In genomic region chr12:57005980-57006808, GRCh38 we compare ENCODE assay signal across 8 cellular contexts. TPM values are rescaled to one million over a fixed set of nuclear protein-coding genes. Genes with fewer than 3 reads are reported as not detected.
DNase-seq lines count a peak whose midpoint lies in the region; ATAC-seq, FAIRE-seq and TF ChIP-seq lines count a peak whose summit lies in the region.

TSS of gene ZBTB39 (minus strand) at chr12:57006546. CDS start at chr12:57004917, 1,629 bp downstream.

- H3K9me3 Mint-ChIP-seq in activated naive CD8-positive, alpha-beta T cell treated with anti-CD3 and anti-CD28 coated beads, Interleukin-2, amount 50 U/mL, for 24 hours = no peaks in the 10 kb centered on the region

- no peaks in the 10 kb centered on the region for H3K9me3 ChIP-seq in left ventricle myocardium inferior (replicated peaks)
- H3K9me3 ChIP-seq in psoas muscle = no peaks in the 10 kb centered on the region

- H3K27ac ChIP-seq in left ventricle myocardium inferior (replicated peaks) = peak within 1 kb of the TSS; percentile 89
- peak within 1 kb of the TSS; percentile 72 for H3K27ac ChIP-seq in psoas muscle

- H3K27me3 ChIP-seq in left ventricle myocardium inferior (ENCODE audit: low read depth) (no peaks in the 10 kb centered on the region), psoas muscle (ENCODE audit: insufficient read depth in 3 of 3, low read length in 2 of 3) (no peaks in the 10 kb centered on the region)

- no peak for FAIRE-seq in D721Med (lab: Jason Lieb, UNC)

- TF ChIP-seq CTCF in D721Med (IDR thresholded peaks at IDR 0.05; ENCODE audit: insufficient read depth, missing control alignments) (peak; percentile 46), left ventricle myocardium inferior (IDR thresholded peaks at IDR 0.05; ENCODE audit: borderline replicate concordance) (peak; percentile 68), psoas muscle (IDR thresholded peaks at IDR 0.05) (peak; percentile 62)

- 0 to 1% (median 1%) methylated on average over 22 to 93 of the region's 94 CpGs for WGBS in psoas muscle, 3 donors

- H3K4me1 ChIP-seq in left ventricle myocardium inferior (peaks cover 45% of the 10 kb centered on the region), psoas muscle (peaks cover 10% of the 10 kb centered on the region)

- peak within 1 kb of the TSS; percentile 98 for H3K4me3 Mint-ChIP-seq in activated naive CD8-positive, alpha-beta T cell treated with anti-CD3 and anti-CD28 coated beads, Interleukin-2, amount 50 U/mL, for 24 hours

- intact Hi-C loops in left ventricle myocardium inferior (cut with micrococcal nuclease) = loop anchor here (5.0 kb wide), 1 partner anchor 106 kb away; the partner anchor contains the start of gene STAT6
- intact Hi-C loops in psoas muscle (cut with DNase I) = loop anchor here in 1 of 2 donors (5.0 to 10.0 kb wide), 3 partner anchors 56 to 491 kb away; partner anchors contain the start of gene STAT6

- peaks cover 21% of the 10 kb centered on the region for H3K36me3 Mint-ChIP-seq in activated naive CD8-positive, alpha-beta T cell treated with anti-CD3 and anti-CD28 coated beads, Interleukin-2, amount 50 U/mL, for 24 hours (ENCODE audit: low read depth)

- H3K27me3 Mint-ChIP-seq in activated naive CD8-positive, alpha-beta T cell treated with anti-CD3 and anti-CD28 coated beads, Interleukin-2, amount 50 U/mL, for 24 hours = no peaks in the 10 kb centered on the region

- no peak for TF ChIP-seq EP300 in Ishikawa (IDR thresholded peaks at IDR 0.05; ENCODE audit: borderline replicate concordance)

- peak within 1 kb of the TSS; percentile 94 for H3K27ac Mint-ChIP-seq in activated naive CD8-positive, alpha-beta T cell treated with anti-CD3 and anti-CD28 coated beads, Interleukin-2, amount 50 U/mL, for 24 hours

- H3K36me3 ChIP-seq in left ventricle myocardium inferior = peaks cover 29% of the 10 kb centered on the region
- peaks cover 0 to 35% of the 10 kb centered on the region in 2 donors for H3K36me3 ChIP-seq in psoas muscle (ENCODE audit: insufficient read depth in 1 of 2, low read depth in 1 of 2)

- H3K4me1 Mint-ChIP-seq in activated naive CD8-positive, alpha-beta T cell treated with anti-CD3 and anti-CD28 coated beads, Interleukin-2, amount 50 U/mL, for 24 hours = peaks cover 55% of the 10 kb centered on the region

- no peak for TF ChIP-seq RAD21 in Ishikawa (IDR thresholded peaks at IDR 0.05; ENCODE audit: low read depth)

- DNase-seq in D721Med (ENCODE audit: insufficient read length, low spot score) (peak; percentile 66), left ventricle myocardium inferior (peak; percentile 64), psoas muscle (peak; percentile 63 to 80), pons (ENCODE audit: low spot score) (no peak)
- peak; percentile 78 for DNase-seq in activated naive CD8-positive, alpha-beta T cell treated with anti-CD3 and anti-CD28 coated beads, Interleukin-2, amount 50 U/mL, for 24 hours

- H3K4me3 ChIP-seq in left ventricle myocardium inferior (peak within 1 kb of the TSS; percentile 96), psoas muscle (peak within 1 kb of the TSS; percentile 89)

- ATAC-seq in GM21367 (IDR thresholded peaks at IDR 0.05; ENCODE audit: unreplicated experiment) (peak; percentile 57), SK-N-SH treated with all-trans-retinoic acid at 6 μM for 48 hours (peak; percentile 71), psoas muscle (peak; percentile 88 to 93 (median 90))
- peak; percentile 61 for ATAC-seq in activated naive CD8-positive, alpha-beta T cell treated with anti-CD3 and anti-CD28 coated beads, Interleukin-2, amount 50 U/mL, for 24 hours

TF ChIP-seq in Ishikawa, 13 proteins besides CTCF, POLR2A, EP300 and RAD21 (continues in another document):
- TF ChIP-seq USF1 (IDR thresholded peaks at IDR 0.05) (no peak), NFIC (IDR thresholded peaks at IDR 0.05) (no peak), ZBTB7A (IDR thresholded peaks at IDR 0.05; ENCODE audit: low read depth) (peak; percentile 80; the same call in 1 of the 2 replicates), TAF1 (IDR thresholded peaks at IDR 0.05; ENCODE audit: low read depth) (peak; percentile 43; the same call in 1 of the 2 replicates), YY1 (IDR thresholded peaks at IDR 0.05; ENCODE audit: low read depth) (no peak), FOXM1 (IDR thresholded peaks at IDR 0.05; ENCODE audit: borderline replicate concordance, low read depth) (no peak), REST (IDR thresholded peaks at IDR 0.05; ENCODE audit: low read depth) (no peak), CEBPB (IDR thresholded peaks at IDR 0.05) (no peak), CREB1 (IDR thresholded peaks at IDR 0.05; ENCODE audit: low read depth) (no peak), TCF12 (IDR thresholded peaks at IDR 0.05; ENCODE audit: low read depth) (no peak)

TF ChIP-seq in SK-N-SH treated with all-trans-retinoic acid at 6 μM for 48 hours, 23 proteins besides CTCF, POLR2A, EP300 and RAD21:
- TF ChIP-seq ZFP30 (CRISPR knock-in tag; IDR thresholded peaks at IDR 0.05) (no peak), ARNTL (CRISPR knock-in tag; IDR thresholded peaks at IDR 0.05; ENCODE audit: borderline replicate concordance, low read depth) (no peak)
- TF ChIP-seq, protein P1, sequence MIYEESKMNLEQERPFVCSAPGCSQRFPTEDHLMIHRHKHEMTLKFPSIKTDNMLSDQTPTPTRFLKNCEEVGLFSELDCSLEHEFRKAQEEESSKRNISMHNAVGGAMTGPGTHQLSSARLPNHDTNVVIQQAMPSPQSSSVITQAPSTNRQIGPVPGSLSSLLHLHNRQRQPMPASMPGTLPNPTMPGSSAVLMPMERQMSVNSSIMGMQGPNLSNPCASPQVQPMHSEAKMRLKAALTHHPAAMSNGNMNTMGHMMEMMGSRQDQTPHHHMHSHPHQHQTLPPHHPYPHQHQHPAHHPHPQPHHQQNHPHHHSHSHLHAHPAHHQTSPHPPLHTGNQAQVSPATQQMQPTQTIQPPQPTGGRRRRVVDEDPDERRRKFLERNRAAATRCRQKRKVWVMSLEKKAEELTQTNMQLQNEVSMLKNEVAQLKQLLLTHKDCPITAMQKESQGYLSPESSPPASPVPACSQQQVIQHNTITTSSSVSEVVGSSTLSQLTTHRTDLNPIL (CRISPR knock-in tag; IDR thresholded peaks at IDR 0.05; ENCODE audit: low read depth) = no peak

RNA-seq across cellular contexts. Expression of gene ZBTB39, which starts in this region (rescaled TPM):
- total RNA-seq in left ventricle myocardium inferior (2.7 TPM), psoas muscle (1 to 10 TPM; 3.2 to 5.2 (median 3.6) TPM)
- polyA plus RNA-seq in psoas muscle = 1 to 10 TPM; 1.2 to 3.1 (median 1.4) TPM
